In genomic region chr11:68282141-68282860, GRCh38 we compare ENCODE assay signal across 8 cellular contexts. TPM values are rescaled to one million over a fixed set of nuclear protein-coding genes. Genes with fewer than 3 reads are reported as not detected.
DNase-seq lines count a peak whose midpoint lies in the region; ATAC-seq and TF ChIP-seq lines count a peak whose summit lies in the region.

No MANE protein-coding gene starts in this region.

- in situ Hi-C loops in IMR-90 (cut with MboI; ENCODE audit: low sequenced_read_pairs), result no loop called here

- H3K27me3 ChIP-seq in IMR-90 (ENCODE audit: control insufficient read depth, insufficient read depth, low read length) (peaks cover 3% of the 10 kb centered on the region), BE2C (no peaks in the 10 kb centered on the region)

- no peak overlapping the region for H2AK9ac ChIP-seq in IMR-90 (replicated peaks; ENCODE audit: low read depth, low read length, poor library complexity)

- H2BK20ac ChIP-seq in IMR-90 (ENCODE audit: low read depth, low read length), result no peak overlapping the region

- peak; percentile 66 for ATAC-seq in GM19438 (IDR thresholded peaks at IDR 0.05; ENCODE audit: low read depth, unreplicated experiment)
- no peak for ATAC-seq in IMR-90 (ENCODE audit: low read depth)
- ATAC-seq in HG02973 (IDR thresholded peaks at IDR 0.05; ENCODE audit: unreplicated experiment), result no peak
- ATAC-seq in GM21526 (IDR thresholded peaks at IDR 0.05; ENCODE audit: low FRiP score, unreplicated experiment), result no peak

- no peak overlapping the region for H4K91ac ChIP-seq in IMR-90 (ENCODE audit: insufficient read depth, low read depth, low read length)

- TF ChIP-seq POLR2A in IMR-90 (IDR thresholded peaks at IDR 0.05; ENCODE audit: low read depth, low read length), result no peak

- H3K9me3 ChIP-seq in IMR-90 (ENCODE audit: control insufficient read depth, insufficient read depth, low read length) (no peaks in the 10 kb centered on the region; the same call in 1 of the 2 replicates), BE2C (no peaks in the 10 kb centered on the region)

- H2BK120ac ChIP-seq in IMR-90 (ENCODE audit: low read depth, low read length), result no peak overlapping the region

- no peak for TF ChIP-seq RAD21 in IMR-90 (IDR thresholded peaks at IDR 0.05; ENCODE audit: low read length)

- H3K79me1 ChIP-seq in IMR-90 (ENCODE audit: low read depth in 1 of 2, low read length in 2 of 2), result no peaks in the 10 kb centered on the region

- no peak overlapping the region for H3K23ac ChIP-seq in IMR-90 (ENCODE audit: low read depth, low read length)

- 70% methylated on average over 9 of the region's 15 CpGs; no CpG with 5 or more reads in 1 of the 2 experiments for WGBS in IMR-90 (ENCODE audit: extremely low coverage in 2 of 2, insufficient read length in 1 of 2), 2 experiments

- H3K9me3 Mint-ChIP-seq in activated T-cell treated with anti-CD3 and anti-CD28 coated beads, Interleukin-2, amount 50 U/mL, for 24 hours, result peaks cover 3% of the 10 kb centered on the region

- no peak overlapping the region for H3K4me2 ChIP-seq in IMR-90 (ENCODE audit: low read depth, low read length)

- no peak overlapping the region for H3K56ac ChIP-seq in IMR-90 (ENCODE audit: extremely low read depth, insufficient read depth, low read length)

- CTCF ChIA-PET in IMR-90 (lab: Yijun Ruan, JAX), result no interaction called here

- H4K20me1 ChIP-seq in IMR-90 (ENCODE audit: insufficient read depth, low read length), result no peaks in the 10 kb centered on the region

- no peak overlapping the region for H4K5ac ChIP-seq in IMR-90 (ENCODE audit: low read depth, low read length)

- peak overlapping the region; percentile 50 for H3K4me3 Mint-ChIP-seq in activated T-cell treated with anti-CD3 and anti-CD28 coated beads, Interleukin-2, amount 50 U/mL, for 24 hours

- no peak overlapping the region for H3K4me3 ChIP-seq in IMR-90 (ENCODE audit: insufficient read depth, low read depth, low read length)
- H3K4me3 ChIP-seq in BE2C (ENCODE audit: low read depth, low read length), result no peak overlapping the region

- H3K9me1 ChIP-seq in IMR-90 (ENCODE audit: insufficient read depth, low read length), result no peaks in the 10 kb centered on the region

- no peak overlapping the region for H3K27ac ChIP-seq in IMR-90 (ENCODE audit: insufficient read depth, low read length)

- TF ChIP-seq CTCF in IMR-90 (conservative IDR thresholded peaks at IDR 0.05; ENCODE audit: low read depth, low read length), result no peak
- no peak for TF ChIP-seq CTCF in BE2C (IDR thresholded peaks at IDR 0.05; ENCODE audit: low read depth, low read length)

- H3K4me1 ChIP-seq in IMR-90 (ENCODE audit: control insufficient read depth, insufficient read depth, low read length) (no peaks in the 10 kb centered on the region; the same call in 1 of the 2 replicates), BE2C (no peaks in the 10 kb centered on the region)

- intact Hi-C loops in IMR-90 (cut with micrococcal nuclease), result no loop called here

- H3K9ac ChIP-seq in IMR-90 (ENCODE audit: low read depth, low read length), result no peak overlapping the region

- H3K27ac Mint-ChIP-seq in activated T-cell treated with anti-CD3 and anti-CD28 coated beads, Interleukin-2, amount 50 U/mL, for 24 hours, result peak overlapping the region; percentile 45

- no peak overlapping the region for H2BK5ac ChIP-seq in IMR-90 (ENCODE audit: low read depth, low read length, poor library complexity, severe bottlenecking)

- H3K4me1 Mint-ChIP-seq in activated T-cell treated with anti-CD3 and anti-CD28 coated beads, Interleukin-2, amount 50 U/mL, for 24 hours (ENCODE audit: low read depth), result peaks cover 27% of the 10 kb centered on the region

- H4K8ac ChIP-seq in IMR-90 (ENCODE audit: low read depth in 2 of 2, low read length in 2 of 2), result no peak overlapping the region

- no peak overlapping the region for H3K18ac ChIP-seq in IMR-90 (ENCODE audit: low read depth, low read length)

- H3K36me3 Mint-ChIP-seq in activated T-cell treated with anti-CD3 and anti-CD28 coated beads, Interleukin-2, amount 50 U/mL, for 24 hours (ENCODE audit: low read depth), result no peaks in the 10 kb centered on the region

- H3K36me3 ChIP-seq in IMR-90 (ENCODE audit: control insufficient read depth, insufficient read depth, low read length) (no peaks in the 10 kb centered on the region), BE2C (no peaks in the 10 kb centered on the region)

- H2BK15ac ChIP-seq in IMR-90 (ENCODE audit: low read depth, low read length), result no peak overlapping the region

- peak overlapping the region; percentile 63 for H2AFZ ChIP-seq in IMR-90 (replicated peaks; ENCODE audit: low read length, poor library complexity)

- H3K4ac ChIP-seq in IMR-90 (ENCODE audit: low read depth, low read length), result no peak overlapping the region

- DNase-seq in IMR-90, result no peak
- no peak for DNase-seq in activated T-cell treated with anti-CD3 and anti-CD28 coated beads, Interleukin-2, amount 50 U/mL, for 24 hours
- DNase-seq in stimulated activated CD8-positive, alpha-beta memory T cell treated with anti-CD3 and anti-CD28 coated beads, Interleukin-4, amount 100 ng/mL, for 24 hours (ENCODE audit: low read depth), result peak; percentile 9
- no peak for DNase-seq in BE2C
- no peak for DNase-seq in kidney glomerular epithelial cell (lab: John Stamatoyannopoulos, UW)

- POLR2A ChIA-PET in IMR-90 (lab: Charles Lee; ENCODE audit: unreplicated experiment), result no interaction called here

- no TSS peak for BruUV-seq in IMR-90 (replicated peaks; lab: Mats Ljungman, UMichigan)

- no peak overlapping the region for H2AK5ac ChIP-seq in IMR-90 (ENCODE audit: low read depth, low read length)

- no peak overlapping the region for H3K14ac ChIP-seq in IMR-90 (replicated peaks; ENCODE audit: low read depth, low read length)

- dilution Hi-C loops in IMR-90 (cut with HindIII; ENCODE audit: low sequenced_read_pairs, unreplicated experiment), result no loop called here

- H3K27me3 Mint-ChIP-seq in activated T-cell treated with anti-CD3 and anti-CD28 coated beads, Interleukin-2, amount 50 U/mL, for 24 hours, result peaks cover 5% of the 10 kb centered on the region

TF ChIP-seq in IMR-90, 13 proteins besides CTCF, POLR2A, EP300 and RAD21:
- no peak for TF ChIP-seq BHLHE40 (IDR thresholded peaks at IDR 0.05; ENCODE audit: low read depth, low read length)
- TF ChIP-seq NFE2L2 (IDR thresholded peaks at IDR 0.05; ENCODE audit: low read depth, low read length), result no peak
- TF ChIP-seq ELK1 (IDR thresholded peaks at IDR 0.05; ENCODE audit: borderline replicate concordance, low read depth, low read length), result no peak
- no peak for TF ChIP-seq CEBPB (IDR thresholded peaks at IDR 0.05; ENCODE audit: low read depth, low read length)
- TF ChIP-seq MAZ (IDR thresholded peaks at IDR 0.05; ENCODE audit: borderline replicate concordance, low read depth, low read length), result no peak
- no peak for TF ChIP-seq CHD1 (IDR thresholded peaks at IDR 0.05; ENCODE audit: low read depth, low read length)
- no peak for TF ChIP-seq FOS (IDR thresholded peaks at IDR 0.05; ENCODE audit: low read depth, low read length)
- no peak for TF ChIP-seq MXI1 (IDR thresholded peaks at IDR 0.05; ENCODE audit: borderline replicate concordance, low read depth, low read length)
- no peak for TF ChIP-seq MAFK (IDR thresholded peaks at IDR 0.05; ENCODE audit: low read depth, low read length)
- TF ChIP-seq USF2 (IDR thresholded peaks at IDR 0.05; ENCODE audit: low read depth, low read length), result no peak
- no peak for TF ChIP-seq RFX5 (IDR thresholded peaks at IDR 0.05; ENCODE audit: low read depth, low read length)
- TF ChIP-seq SMC3 (IDR thresholded peaks at IDR 0.05; ENCODE audit: low read depth, low read length), result no peak
- no peak for TF ChIP-seq RCOR1 (IDR thresholded peaks at IDR 0.05; ENCODE audit: insufficient replicate concordance, low read length)
TF ChIP-seq in IMR-90: peak in this region for 0.

RNA-seq across cellular contexts. Expression of gene C11orf24, which starts 10.5 kb away (rescaled TPM):
- 41.1 and 42.5 TPM in 2 replicates for total RNA-seq in IMR-90 (2012; rRNA removed)
- 135 and 171 TPM in 2 replicates for polyA plus RNA-seq in IMR-90 (2012; rRNA removed)
- polyA plus RNA-seq in IMR-90 (2012; cell fraction: cytosol; rRNA removed), result 83.7 and 163 TPM in 2 replicates
- polyA plus RNA-seq in IMR-90 (2012; cell fraction: nucleus; rRNA removed; ENCODE audit: low replicate concordance), result 86.3 and 141 TPM in 2 replicates
- 59.5 TPM for polyA plus RNA-seq in BE2C (2012; ENCODE audit: insufficient read depth, insufficient read length, low read depth)

RNA-seq across cellular contexts. Expression of gene LRP5, which starts 30.1 kb away (rescaled TPM):
- total RNA-seq in IMR-90 (2012; rRNA removed), result 10.4 and 11.1 TPM in 2 replicates
- polyA plus RNA-seq in IMR-90 (2012; rRNA removed), result 15.0 and 19.0 TPM in 2 replicates
- polyA plus RNA-seq in IMR-90 (2012; cell fraction: cytosol; rRNA removed), result 12.0 and 21.8 TPM in 2 replicates
- 13.9 and 32.5 TPM in 2 replicates for polyA plus RNA-seq in IMR-90 (2012; cell fraction: nucleus; rRNA removed; ENCODE audit: low replicate concordance)
- polyA plus RNA-seq in BE2C (2012; ENCODE audit: insufficient read depth, insufficient read length, low read depth), result 25.5 TPM
